ENCODE assay signal across 8 cellular contexts in the genomic region with DNA sequence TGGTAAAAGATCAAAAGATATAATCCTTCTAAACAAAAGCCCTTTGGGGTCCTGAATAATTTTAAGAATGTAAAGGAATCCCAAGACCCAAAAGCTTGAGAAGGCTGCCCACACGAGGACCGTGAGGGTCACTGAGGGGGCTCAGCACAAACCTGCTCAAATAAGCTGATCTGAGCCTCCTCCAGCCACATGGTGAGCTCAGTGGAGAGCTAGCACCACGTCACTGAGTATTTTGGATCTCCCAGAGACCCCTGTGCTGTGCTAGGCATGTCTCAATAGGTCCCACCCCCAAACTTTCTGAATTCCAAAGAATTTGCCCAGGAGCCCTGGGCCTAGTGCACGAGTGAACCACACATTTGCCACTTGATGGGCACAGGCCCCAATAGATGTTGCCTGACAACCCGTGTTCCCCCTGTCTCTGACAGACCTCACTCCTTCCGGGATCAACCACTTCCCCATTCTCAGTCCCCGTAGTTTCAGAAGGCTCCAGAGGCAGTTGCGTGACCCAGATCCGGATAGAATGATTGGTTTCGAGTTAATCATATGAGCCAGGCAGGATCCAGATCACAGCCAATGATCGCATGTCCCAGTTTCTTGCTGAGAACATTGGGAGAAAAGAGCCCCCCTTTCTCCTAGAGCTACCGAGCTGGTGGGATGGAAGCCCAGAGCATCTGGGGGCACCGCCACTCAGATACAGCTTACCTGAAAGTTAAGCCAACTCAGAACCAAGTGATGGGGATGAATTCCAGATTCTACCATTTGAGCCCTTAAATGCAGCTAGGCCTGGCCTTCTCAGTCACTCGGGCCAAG.
DNase-seq lines count a peak whose midpoint lies in the region; ATAC-seq, FAIRE-seq and TF ChIP-seq lines count a peak whose summit lies in the region.

No MANE protein-coding gene starts in this region.

- no peaks in the 10 kb centered on the region for H4K20me1 ChIP-seq in mammary epithelial cell (ENCODE audit: insufficient read depth, low read length)

- no peak overlapping the region for H2AFZ ChIP-seq in mammary epithelial cell (ENCODE audit: low read depth, low read length)

- no peak for TF ChIP-seq POLR2A in esophagus muscularis mucosa (IDR thresholded peaks at IDR 0.05; ENCODE audit: low read depth)

- dilution Hi-C loops in mammary epithelial cell (cut with HindIII; ENCODE audit: low sequenced_read_pairs) = no loop called here

- H3K4me3 ChIP-seq in esophagus muscularis mucosa = no peak overlapping the region
- no peak overlapping the region for H3K4me3 ChIP-seq in skeletal muscle tissue (ENCODE audit: low read length in 3 of 3)
- no peak overlapping the region for H3K4me3 ChIP-seq in mammary epithelial cell (replicated peaks in 1 of 3; ENCODE audit: insufficient read depth in 1 of 3, low read depth in 2 of 3, low read length in 3 of 3)

- WGBS in esophagus muscularis mucosa = 61% methylated on average over 7 of the region's 14 CpGs
- 70% methylated on average over 14 of the region's 14 CpGs for WGBS in mammary epithelial cell (ENCODE audit: low coverage, missing lambda C conversion rate)

- TF ChIP-seq EP300 in esophagus muscularis mucosa (IDR thresholded peaks at IDR 0.05) = no peak

- H3K9me3 ChIP-seq in esophagus muscularis mucosa = no peaks in the 10 kb centered on the region
- no peaks in the 10 kb centered on the region for H3K9me3 ChIP-seq in skeletal muscle tissue (ENCODE audit: control insufficient read depth in 3 of 3, low read length in 3 of 3)
- no peaks in the 10 kb centered on the region for H3K9me3 ChIP-seq in mammary epithelial cell (replicated peaks; ENCODE audit: insufficient read depth, low read length)

- CTCF ChIA-PET in GM10248 (lab: Yijun Ruan, JAX) (interaction anchor here (0.9 to 8.9 kb wide), 5 partner anchors 9 to 195 kb away, joined by 3 to 76 read pairs (median 5); no protein-coding TSS in a partner anchor), mammary epithelial cell (lab: Charles Lee; ENCODE audit: low non-redundant PET) (no interaction called here)

- H3K27ac ChIP-seq in esophagus muscularis mucosa (replicated peaks in 1 of 4) (peak overlapping the region; percentile 76 to 82 (median 82)), skeletal muscle tissue (ENCODE audit: low read depth, low read length) (peak overlapping the region; percentile 30), mammary epithelial cell (ENCODE audit: insufficient read depth, low read depth, low read length) (no peak overlapping the region)

- TF ChIP-seq CTCF in esophagus muscularis mucosa (IDR thresholded peaks at IDR 0.05) (no peak), GM10248 (IDR thresholded peaks at IDR 0.05; ENCODE audit: control extremely low read depth, extremely low read depth, low read depth, missing control alignments) (no peak), mammary epithelial cell (conservative IDR thresholded peaks at IDR 0.05 in 1 of 2, IDR thresholded peaks at IDR 0.05 in 1 of 2; ENCODE audit: extremely low read depth in 1 of 2, insufficient read depth in 1 of 2, low read depth in 1 of 2, low read length in 2 of 2) (no peak)

- peak; percentile 21 for FAIRE-seq in GM19239 (lab: Jason Lieb, UNC)

- H3K27me3 ChIP-seq in esophagus muscularis mucosa (no peaks in the 10 kb centered on the region), skeletal muscle tissue (ENCODE audit: control insufficient read depth in 3 of 3, insufficient read depth in 3 of 3, low read length in 3 of 3) (no peaks in the 10 kb centered on the region), mammary epithelial cell (ENCODE audit: insufficient read depth, low read length) (no peaks in the 10 kb centered on the region)

- POLR2A ChIA-PET in GM10248 (lab: Yijun Ruan, JAX) = no interaction called here

- H3K9ac ChIP-seq in skeletal muscle tissue (ENCODE audit: low read depth in 1 of 3, low read length in 3 of 3) = peak overlapping the region in 1 of 3 donors; percentile 25
- H3K9ac ChIP-seq in mammary epithelial cell (ENCODE audit: insufficient read depth, low read length) = no peak overlapping the region

- in situ Hi-C loops in mammary epithelial cell (cut with MboI; ENCODE audit: low sequenced_read_pairs in 2 of 2) = no loop called here

- H3K4me2 ChIP-seq in mammary epithelial cell (ENCODE audit: insufficient read depth, low read depth, low read length) = no peak overlapping the region

- no TSS peak for BruUV-seq in mammary epithelial cell (replicated peaks; lab: Mats Ljungman, UMichigan)

- peaks cover 19 to 47% (median 41%) of the 10 kb centered on the region in 4 donors for H3K36me3 ChIP-seq in esophagus muscularis mucosa
- H3K36me3 ChIP-seq in skeletal muscle tissue (ENCODE audit: control insufficient read depth in 3 of 3, insufficient read depth in 3 of 3, low read length in 3 of 3) = peaks cover 28 to 48% (median 35%) of the 10 kb centered on the region in 3 donors
- H3K36me3 ChIP-seq in mammary epithelial cell (ENCODE audit: insufficient read depth, low read length) = no peaks in the 10 kb centered on the region

- intact Hi-C loops in esophagus muscularis mucosa (cut with DNase I) = no loop called here
- intact Hi-C loops in mammary epithelial cell (cut with micrococcal nuclease) = no loop called here

- no peaks in the 10 kb centered on the region for H3K79me2 ChIP-seq in mammary epithelial cell (ENCODE audit: insufficient read depth, low read length)

- peak; percentile 51 for ATAC-seq in HG03442 (IDR thresholded peaks at IDR 0.05; ENCODE audit: unreplicated experiment)

- H3K4me1 ChIP-seq in esophagus muscularis mucosa = peaks cover 31 to 100% (median 71%) of the 10 kb centered on the region in 4 donors
- peaks cover 21 to 41% (median 38%) of the 10 kb centered on the region in 3 donors for H3K4me1 ChIP-seq in skeletal muscle tissue (ENCODE audit: control insufficient read depth in 3 of 3, insufficient read depth in 3 of 3, low read length in 3 of 3)
- no peaks in the 10 kb centered on the region for H3K4me1 ChIP-seq in mammary epithelial cell (ENCODE audit: insufficient read depth, low read length)

- no peak for DNase-seq in GM19239 (ENCODE audit: insufficient read length, low spot score)
- DNase-seq in esophagus muscularis mucosa (ENCODE audit: extremely low spot score) = no peak
- no peak for DNase-seq in retina
- DNase-seq in GM10248 (ENCODE audit: extremely low spot score) = no peak
- DNase-seq in NCI-H2029 (lab: John Stamatoyannopoulos, UW) = no peak
- DNase-seq in mammary epithelial cell = no peak
